Comparison of ENCODE assay signal across 18 cellular contexts in the genomic region with DNA sequence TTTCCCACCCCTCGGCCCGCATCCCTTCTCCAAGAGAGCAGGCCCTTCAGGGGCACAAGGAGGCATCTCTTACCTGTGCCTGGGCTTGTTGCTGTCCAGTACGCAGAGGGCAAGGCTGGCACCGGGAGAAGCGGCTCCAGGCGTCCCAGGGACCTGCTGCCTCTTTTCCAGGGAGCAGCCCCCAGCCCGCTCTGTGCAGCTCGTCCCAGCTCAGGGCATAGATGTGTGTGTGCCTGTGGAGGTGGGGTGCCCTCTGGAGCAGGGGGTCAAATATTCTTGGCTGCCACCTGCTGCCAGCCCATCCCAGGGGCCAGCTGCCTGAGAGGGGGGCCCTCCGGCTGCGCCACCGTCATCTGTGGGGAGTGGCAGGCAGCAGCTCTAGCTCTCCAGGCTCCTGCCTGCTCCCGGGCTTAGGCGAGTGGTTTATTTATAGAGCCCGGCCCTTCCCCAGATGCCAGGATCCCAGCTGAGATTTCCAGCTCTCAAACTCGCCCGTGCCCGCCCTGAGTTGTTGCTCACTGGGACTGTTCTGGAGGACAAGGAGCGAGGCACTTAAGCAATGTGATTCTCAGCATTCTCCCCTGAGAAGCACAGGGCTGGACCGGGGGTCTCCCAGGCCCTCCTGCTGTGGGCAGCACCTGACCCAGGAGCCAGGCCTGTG.
A peak's percentile ranks its signal among the peaks of the same experiment; 100 is the strongest.
DNase-seq lines count a peak whose midpoint lies in the region; ATAC-seq and TF ChIP-seq lines count a peak whose summit lies in the region.
"Had no signal": no experiment of that assay in that cellular context is flagged by ENCODE, and none has a peak within 500 bp of the region (broad histone marks: within the 10 kb centered on the region; RNA-seq: fewer than 3 reads in every experiment).

No MANE protein-coding gene starts in this region.

- H3K27ac ChIP-seq in left ventricle myocardium inferior (replicated peaks), result peak overlapping the region; percentile 42
- H3K27ac ChIP-seq: neutrophil, suprapubic skin, VCaP had no signal

- no peaks in the 10 kb centered on the region for H3K36me3 ChIP-seq in left ventricle myocardium inferior
- H3K36me3 ChIP-seq: neutrophil, suprapubic skin had no signal

- no peak for TF ChIP-seq CTCF in left ventricle myocardium inferior (IDR thresholded peaks at IDR 0.05; ENCODE audit: borderline replicate concordance)

- intact Hi-C loops in left ventricle myocardium inferior (cut with micrococcal nuclease) (no loop called here), posterior vena cava (cut with DNase I) (no loop called here)

- DNase-seq in NCI-H1694 (lab: John Stamatoyannopoulos, UW) (peak; percentile 59), NCI-H2227 treated with DMSO at 0.1 percent for 48 hours (lab: John Stamatoyannopoulos, UW) (peak; percentile 6), left ventricle myocardium inferior (peak; percentile 28), posterior vena cava (ENCODE audit: low spot score) (peak; percentile 62)
- DNase-seq: activated CD8-positive, alpha-beta T cell treated with anti-CD3 and anti-CD28 coated beads for 36 hours; GOT3; MM.1S; NCI-H2029 treated with DMSO at 0.1 percent for 48 hours; NK-92 treated with Interleukin-12 subunit alpha and Interleukin-12 subunit beta, amount 100 ng/mL, for 24 hours; stimulated activated CD4-positive, alpha-beta T cell treated with anti-CD3 and anti-CD28 coated beads, Interleukin-4, amount 100 ng/mL, for 4 hours; stimulated activated CD8-positive, alpha-beta memory T cell treated with anti-CD3 and anti-CD28 coated beads, Interleukin-4, amount 100 ng/mL, for 48 hours had no signal

- peaks cover 33% of the 10 kb centered on the region for H3K4me1 ChIP-seq in left ventricle myocardium inferior

- H3K4me3 ChIP-seq in left ventricle myocardium inferior, result no peak overlapping the region
- H3K4me3 ChIP-seq: suprapubic skin had no signal

- no peaks in the 10 kb centered on the region for H3K9me3 ChIP-seq in left ventricle myocardium inferior (replicated peaks)
- H3K9me3 ChIP-seq: neutrophil, suprapubic skin had no signal

- no peaks in the 10 kb centered on the region for H3K27me3 ChIP-seq in left ventricle myocardium inferior (ENCODE audit: low read depth)
- H3K27me3 ChIP-seq: neutrophil had no signal

- ATAC-seq in esophagus mucosa (no peak), HG03520 (IDR thresholded peaks at IDR 0.05; ENCODE audit: unreplicated experiment) (no peak), GM18868 (IDR thresholded peaks at IDR 0.05; ENCODE audit: unreplicated experiment) (no peak)
- ATAC-seq: activated CD8-positive, alpha-beta T cell treated with anti-CD3 and anti-CD28 coated beads for 36 hours; activated T-helper 17 cell treated with anti-CD3 and anti-CD28 coated beads, Interleukin-2, amount 50 U/mL, for 72 hours had no signal

Comparison
In these comparisons a context has a peak if more than half of its experiments do, and no peak if none do; other contexts are left out.
1. DNase-seq: peak in every context shown above with its lines; median percentile 62 in posterior vena cava; 59 in NCI-H1694; 28 in left ventricle myocardium inferior; 6 in NCI-H2227 treated with DMSO at 0.1 percent for 48 hours.